In the genomic region with DNA sequence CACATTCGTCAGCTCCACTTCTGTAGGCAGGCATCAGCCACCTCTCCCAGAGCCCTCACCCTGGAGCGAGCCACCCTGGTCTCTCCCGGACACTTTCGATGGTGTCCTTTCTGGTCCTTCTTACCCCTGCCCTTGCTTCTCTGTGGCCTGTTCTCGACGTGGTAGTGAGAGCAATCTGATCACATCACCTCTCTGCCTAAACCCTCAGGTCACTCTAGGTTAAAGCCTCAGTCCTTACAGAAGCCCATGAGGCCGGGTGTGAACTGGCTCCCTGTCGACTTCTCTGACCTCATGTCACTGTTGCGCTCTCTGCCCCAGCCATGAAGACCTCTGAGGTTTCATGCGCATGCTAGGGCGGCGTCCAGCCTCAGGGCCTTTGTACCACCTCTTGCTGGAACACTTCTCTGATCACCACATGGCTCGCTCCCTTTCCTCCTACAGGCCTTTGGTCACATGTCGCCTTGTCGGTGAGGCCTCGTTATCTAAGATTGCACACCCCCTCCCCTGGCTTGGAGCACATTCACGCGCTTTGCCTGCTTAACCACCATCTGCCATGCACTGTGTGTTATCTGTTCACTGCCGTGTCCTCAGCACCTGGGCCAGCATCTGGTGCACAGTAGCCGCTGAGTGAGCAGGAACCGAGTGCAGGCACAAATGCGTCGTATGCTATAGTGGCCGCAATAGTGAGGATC, we compare ENCODE assay signal across 19 cellular contexts.
"Had no signal": no experiment of that assay in that cellular context is flagged by ENCODE, and none has a peak within 500 bp of the region (broad histone marks: within the 10 kb centered on the region; RNA-seq: fewer than 3 reads in every experiment).

No MANE protein-coding gene starts in this region.

- H3K27ac Mint-ChIP-seq: activated B cell treated with CpG ODN at 0.5 μM for 24 hours; activated CD4-positive, alpha-beta T cell treated with anti-CD3 and anti-CD28 coated beads, Interleukin-2, amount 10 ng/mL, durations not matched to agents 24 days and 14 days; activated naive CD4-positive, alpha-beta T cell treated with anti-CD3 and anti-CD28 coated beads for 36 hours; memory B cell; nephron progenitor cell; stimulated activated naive CD8-positive, alpha-beta T cell treated with anti-CD3 and anti-CD28 coated beads, Interleukin-15, amount 100 ng/mL, for 72 hours had no signal

- DNase-seq: activated B cell treated with CpG ODN at 0.5 μM for 24 hours; activated CD4-positive, alpha-beta T cell treated with anti-CD3 and anti-CD28 coated beads, Interleukin-2, amount 10 ng/mL, durations not matched to agents 24 days and 14 days; activated CD8-positive, alpha-beta memory T cell treated with anti-CD3 and anti-CD28 coated beads for 24 hours; activated naive CD4-positive, alpha-beta T cell treated with anti-CD3 and anti-CD28 coated beads for 36 hours; adrenal gland; central memory CD4-positive, alpha-beta T cell; effector CD4-positive, alpha-beta T cell; foreskin melanocyte; heart right ventricle; nephron progenitor cell; ovary; stimulated activated CD4-positive, alpha-beta T cell treated with anti-CD3 and anti-CD28 coated beads, Interleukin-4, amount 100 ng/mL, for 1 hour; stimulated activated CD8-positive, alpha-beta memory T cell treated with anti-CD3 and anti-CD28 coated beads, Interleukin-4, amount 100 ng/mL, for 48 hours; stimulated activated naive CD8-positive, alpha-beta T cell treated with anti-CD3 and anti-CD28 coated beads, Interleukin-15, amount 100 ng/mL, for 72 hours had no signal

- FAIRE-seq: islet of Langerhans had no signal

- ATAC-seq: heart right ventricle; left lobe of liver; stimulated activated naive CD8-positive, alpha-beta T cell treated with anti-CD3 and anti-CD28 coated beads, Interleukin-15, amount 100 ng/mL, for 72 hours had no signal

- H3K9me3 ChIP-seq: adrenal gland, ovary, thoracic aorta had no signal

- H3K27me3 ChIP-seq: adrenal gland, heart right ventricle, ovary had no signal

- H3K9me3 Mint-ChIP-seq: activated B cell treated with CpG ODN at 0.5 μM for 24 hours had no signal

- H3K27me3 Mint-ChIP-seq: activated B cell treated with CpG ODN at 0.5 μM for 24 hours; activated CD4-positive, alpha-beta T cell treated with anti-CD3 and anti-CD28 coated beads, Interleukin-2, amount 10 ng/mL, durations not matched to agents 24 days and 14 days; memory B cell; stimulated activated naive CD8-positive, alpha-beta T cell treated with anti-CD3 and anti-CD28 coated beads, Interleukin-15, amount 100 ng/mL, for 72 hours had no signal

- H3K4me1 ChIP-seq: adrenal gland, heart right ventricle had no signal

- H3K4me3 Mint-ChIP-seq: activated B cell treated with CpG ODN at 0.5 μM for 24 hours; activated CD4-positive, alpha-beta T cell treated with anti-CD3 and anti-CD28 coated beads, Interleukin-2, amount 10 ng/mL, durations not matched to agents 24 days and 14 days; activated naive CD4-positive, alpha-beta T cell treated with anti-CD3 and anti-CD28 coated beads for 36 hours; memory B cell; nephron progenitor cell; stimulated activated naive CD8-positive, alpha-beta T cell treated with anti-CD3 and anti-CD28 coated beads, Interleukin-15, amount 100 ng/mL, for 72 hours had no signal

- H3K36me3 ChIP-seq: ovary had no signal

- H3K4me1 Mint-ChIP-seq: activated B cell treated with CpG ODN at 0.5 μM for 24 hours; activated CD4-positive, alpha-beta T cell treated with anti-CD3 and anti-CD28 coated beads, Interleukin-2, amount 10 ng/mL, durations not matched to agents 24 days and 14 days; nephron progenitor cell; stimulated activated naive CD8-positive, alpha-beta T cell treated with anti-CD3 and anti-CD28 coated beads, Interleukin-15, amount 100 ng/mL, for 72 hours had no signal

- H3K4me3 ChIP-seq: adrenal gland, coronary artery, heart right ventricle, ovary, thoracic aorta had no signal

- H3K27ac ChIP-seq: adrenal gland, coronary artery, heart right ventricle, ovary, thoracic aorta had no signal
